ENCODE assay signal across 1 cellular context in the genomic region with DNA sequence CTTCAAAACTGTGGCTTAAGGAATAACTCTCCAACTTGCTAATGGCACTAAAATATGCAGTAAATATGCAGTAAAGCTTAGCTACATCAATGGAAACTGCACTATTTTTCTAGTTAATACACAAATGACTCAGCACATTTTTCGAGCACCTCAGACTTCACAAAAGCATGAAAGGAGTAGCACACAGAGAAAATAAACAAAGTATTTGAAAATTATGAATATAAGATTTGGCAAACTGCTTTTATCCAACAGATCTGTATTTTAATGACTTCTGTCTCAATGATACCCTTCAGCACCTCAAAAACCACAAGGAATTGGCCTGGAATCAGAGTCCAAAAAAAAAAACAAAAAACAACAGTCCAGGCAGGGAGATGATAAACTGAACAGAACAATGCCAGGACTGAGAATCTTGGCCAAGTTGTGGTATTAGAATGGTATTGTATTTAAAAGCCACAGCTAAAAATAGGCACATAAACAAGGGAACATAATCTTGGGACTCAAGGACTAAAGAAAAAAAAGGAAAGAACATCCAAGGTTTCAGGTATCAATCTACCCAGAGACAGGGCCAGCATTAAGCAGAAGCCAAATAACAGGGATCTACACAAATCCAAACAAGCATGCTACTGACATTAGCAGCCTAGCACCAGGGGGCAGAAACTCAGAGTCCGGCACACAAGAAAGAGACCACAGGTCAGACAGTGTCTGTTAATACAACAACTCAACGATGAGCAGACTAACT.
A peak's percentile ranks its signal among the peaks of the same experiment; 100 is the strongest.
TF ChIP-seq lines count a peak whose summit lies in the region.

No MANE protein-coding gene starts in this region.

TF ChIP-seq in HEK293, 187 proteins besides CTCF, POLR2A, EP300 and RAD21 (continued from another document):
- TF ChIP-seq ZNF18 (tag by site-specific recombination; IDR thresholded peaks at IDR 0.05) (no peak), ZNF426 (tag by site-specific recombination; IDR thresholded peaks at IDR 0.05) (no peak), ZNF202 (tag by site-specific recombination; IDR thresholded peaks at IDR 0.05; ENCODE audit: borderline replicate concordance) (no peak), INSM2 (tag by site-specific recombination; IDR thresholded peaks at IDR 0.05) (no peak), OVOL3 (tag by site-specific recombination; IDR thresholded peaks at IDR 0.05) (no peak), ZBTB7A (tag by site-specific recombination; IDR thresholded peaks at IDR 0.05; ENCODE audit: low read depth) (no peak), ZNF670 (tag by site-specific recombination; IDR thresholded peaks at IDR 0.05; ENCODE audit: low read depth) (no peak), ZNF777 (tag by site-specific recombination; IDR thresholded peaks at IDR 0.05; ENCODE audit: borderline replicate concordance) (no peak), OSR2 (tag by site-specific recombination; IDR thresholded peaks at IDR 0.05) (peak; percentile 49; the same call in 1 of the 2 replicates), ZBTB20 (tag by site-specific recombination; IDR thresholded peaks at IDR 0.05) (peak; percentile 23; the same call in 1 of the 2 replicates), ZNF174 (tag by site-specific recombination; IDR thresholded peaks at IDR 0.05) (no peak), ZNF248 (tag by site-specific recombination; IDR thresholded peaks at IDR 0.05) (no peak), GLIS2 (tag by site-specific recombination; IDR thresholded peaks at IDR 0.05) (no peak), ZNF677 (tag by site-specific recombination; IDR thresholded peaks at IDR 0.05) (no peak), ZSCAN30 (tag by site-specific recombination; IDR thresholded peaks at IDR 0.05) (no peak), ZNF561 (tag by site-specific recombination; IDR thresholded peaks at IDR 0.05; ENCODE audit: borderline replicate concordance) (no peak), SP7 (tag by site-specific recombination; IDR thresholded peaks at IDR 0.05) (peak; percentile 51; the same call in 1 of the 2 replicates), ZNF362 (tag by site-specific recombination; IDR thresholded peaks at IDR 0.05) (peak; percentile 59; the same call in 1 of the 2 replicates), REPIN1 (tag by site-specific recombination; IDR thresholded peaks at IDR 0.05; ENCODE audit: low read depth) (no peak), ZFP3 (tag by site-specific recombination; IDR thresholded peaks at IDR 0.05; ENCODE audit: low read depth) (no peak)
- TF ChIP-seq, protein P1, sequence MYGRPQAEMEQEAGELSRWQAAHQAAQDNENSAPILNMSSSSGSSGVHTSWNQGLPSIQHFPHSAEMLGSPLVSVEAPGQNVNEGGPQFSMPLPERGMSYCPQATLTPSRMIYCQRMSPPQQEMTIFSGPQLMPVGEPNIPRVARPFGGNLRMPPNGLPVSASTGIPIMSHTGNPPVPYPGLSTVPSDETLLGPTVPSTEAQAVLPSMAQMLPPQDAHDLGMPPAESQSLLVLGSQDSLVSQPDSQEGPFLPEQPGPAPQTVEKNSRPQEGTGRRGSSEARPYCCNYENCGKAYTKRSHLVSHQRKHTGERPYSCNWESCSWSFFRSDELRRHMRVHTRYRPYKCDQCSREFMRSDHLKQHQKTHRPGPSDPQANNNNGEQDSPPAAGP (tag by site-specific recombination; IDR thresholded peaks at IDR 0.05): no peak
